Comparison of ENCODE assay signal across 8 cellular contexts in genomic region chr6:42961020-42961470, GRCh38. TPM values are rescaled to one million over a fixed set of nuclear protein-coding genes. Genes with fewer than 3 reads are reported as not detected.
DNase-seq lines count a peak whose midpoint lies in the region; ATAC-seq, FAIRE-seq and TF ChIP-seq lines count a peak whose summit lies in the region.

No MANE protein-coding gene starts in this region.

- peak overlapping the region; percentile 72 for H3K4me2 ChIP-seq in endothelial cell of umbilical vein (ENCODE audit: insufficient read depth, low read length)
- H3K4me2 ChIP-seq in neural cell (ENCODE audit: low read length) = no peak overlapping the region

- no peak for TF ChIP-seq EP300 in neural cell (conservative IDR thresholded peaks at IDR 0.05; ENCODE audit: poor library complexity, severe bottlenecking)

- DNase-seq in endothelial cell of umbilical vein (ENCODE audit: low read depth, low spot score) (no peak), AG08395 (ENCODE audit: low spot score) (no peak), hippocampal formation (lab: John Stamatoyannopoulos, UW) (no peak)

- H3K79me2 ChIP-seq in ACC112 (ENCODE audit: control insufficient read depth, insufficient read depth, low read length, unreplicated experiment) (no peaks in the 10 kb centered on the region), endothelial cell of umbilical vein (ENCODE audit: control insufficient read depth, insufficient read depth, low read length) (no peaks in the 10 kb centered on the region), neural cell (replicated peaks; ENCODE audit: insufficient read depth, low read length) (no peaks in the 10 kb centered on the region)

- H3K27me3 ChIP-seq in ACC112 (ENCODE audit: insufficient read depth, low read length) (no peaks in the 10 kb centered on the region), HUES64 (ENCODE audit: insufficient read depth, low read length) (peaks cover 30% of the 10 kb centered on the region), endothelial cell of umbilical vein (ENCODE audit: control insufficient read depth in 2 of 2, insufficient read depth in 2 of 2, low read length in 2 of 2) (no peaks in the 10 kb centered on the region), neural cell (ENCODE audit: insufficient read depth, low read depth, low read length) (peaks cover 27% of the 10 kb centered on the region)

- H3K9me2 ChIP-seq in neural cell (ENCODE audit: insufficient read depth, low read length) = no peaks in the 10 kb centered on the region

- intact Hi-C loops in endothelial cell of umbilical vein (cut with micrococcal nuclease) = loop anchor here (2.0 to 5.0 kb wide), 4 partner anchors 18 to 60 kb away; partner anchors contain the start of genes CNPY3, KLHDC3, MEA1 and PEX6

- no peak for TF ChIP-seq RAD21 in neural cell (conservative IDR thresholded peaks at IDR 0.05)

- 31% methylated on average over 15 of the region's 15 CpGs for WGBS in HUES64

- H3K27ac ChIP-seq in ACC112 (ENCODE audit: low read depth, low read length) (no peak overlapping the region), HUES64 (ENCODE audit: low read depth, low read length) (no peak overlapping the region), endothelial cell of umbilical vein (ENCODE audit: insufficient read depth, low read depth, low read length) (no peak overlapping the region), neural cell (ENCODE audit: low read length) (no peak overlapping the region)

- H3K9me3 ChIP-seq in HUES64 (ENCODE audit: insufficient read depth, low read depth, low read length) = no peaks in the 10 kb centered on the region
- no peaks in the 10 kb centered on the region for H3K9me3 ChIP-seq in endothelial cell of umbilical vein (replicated peaks; ENCODE audit: control insufficient read depth, insufficient read depth, low read length)
- no peaks in the 10 kb centered on the region for H3K9me3 ChIP-seq in neural cell (ENCODE audit: low read length)

- FAIRE-seq in endothelial cell of umbilical vein (lab: Jason Lieb, UNC) = peak; percentile 8

- ATAC-seq in GM19395 (IDR thresholded peaks at IDR 0.05; ENCODE audit: unreplicated experiment) = no peak
- no peak for ATAC-seq in HG02884 (IDR thresholded peaks at IDR 0.05; ENCODE audit: unreplicated experiment)

- no peak for TF ChIP-seq CTCF in endothelial cell of umbilical vein (IDR thresholded peaks at IDR 0.05; ENCODE audit: extremely low read depth in 1 of 2, insufficient read depth in 1 of 2, low read depth in 1 of 2, low read length in 2 of 2)
- TF ChIP-seq CTCF in neural cell (IDR thresholded peaks at IDR 0.05; ENCODE audit: poor library complexity, severe bottlenecking) = no peak

- POLR2A ChIA-PET in endothelial cell of umbilical vein (lab: Charles Lee) = no interaction called here

- H3K9me1 ChIP-seq in endothelial cell of umbilical vein (replicated peaks; ENCODE audit: control insufficient read depth, extremely low read depth, insufficient read depth, low read length) = no peaks in the 10 kb centered on the region

- H2AFZ ChIP-seq in ACC112 (ENCODE audit: low read length, unreplicated experiment) (no peak overlapping the region), endothelial cell of umbilical vein (ENCODE audit: low read depth, low read length) (peak overlapping the region; percentile 44), neural cell (ENCODE audit: low read depth, low read length) (no peak overlapping the region)

- no peak for TF ChIP-seq POLR2A in endothelial cell of umbilical vein (IDR thresholded peaks at IDR 0.05; ENCODE audit: low read depth, low read length)

- H3K4me3 ChIP-seq in ACC112 (ENCODE audit: low read depth, low read length) (peak overlapping the region; percentile 72), HUES64 (ENCODE audit: low read length) (peak overlapping the region; percentile 56), endothelial cell of umbilical vein (replicated peaks in 1 of 3; ENCODE audit: insufficient read depth in 1 of 3, low read depth in 1 of 3, low read length in 3 of 3) (peak overlapping the region; percentile 10 to 38 (median 30)), neural cell (ENCODE audit: low read length) (peak overlapping the region; percentile 60)

- no TSS peak for BruUV-seq in endothelial cell of umbilical vein (replicated peaks; lab: Mats Ljungman, UMichigan)

- CTCF ChIA-PET in endothelial cell of umbilical vein (lab: Charles Lee) = interaction anchor here (0.9 to 2.8 kb wide), 3 partner anchors 23 to 183 kb away, joined by 3 to 9 read pairs (median 3); partner anchors contain the start of gene PPP2R5D

- H4K20me1 ChIP-seq in endothelial cell of umbilical vein (replicated peaks; ENCODE audit: control insufficient read depth, extremely low read depth, insufficient read depth, low read length) = no peaks in the 10 kb centered on the region
- H4K20me1 ChIP-seq in neural cell (ENCODE audit: insufficient read depth) = no peaks in the 10 kb centered on the region

- H3F3A ChIP-seq in neural cell (ENCODE audit: insufficient read depth, low read length, poor library complexity, severe bottlenecking) = no peaks in the 10 kb centered on the region

- dilution Hi-C loops in endothelial cell of umbilical vein (cut with MboI; ENCODE audit: extremely low pct_ligation_motif_present, low sequenced_read_pairs) = no loop called here

- H3K9ac ChIP-seq in HUES64 (ENCODE audit: low read depth, low read length) (no peak overlapping the region; the same call in 1 of the 2 replicates), endothelial cell of umbilical vein (replicated peaks; ENCODE audit: extremely low read depth, insufficient read depth, low read length) (no peak overlapping the region), neural cell (ENCODE audit: low read length) (no peak overlapping the region)

- peaks cover 4% of the 10 kb centered on the region for H3K4me1 ChIP-seq in ACC112 (ENCODE audit: control insufficient read depth, insufficient read depth, low read length, unreplicated experiment)
- no peaks in the 10 kb centered on the region; the same call in 1 of the 2 replicates for H3K4me1 ChIP-seq in HUES64 (ENCODE audit: insufficient read depth, low read length)
- H3K4me1 ChIP-seq in endothelial cell of umbilical vein (ENCODE audit: control insufficient read depth, extremely low read depth, insufficient read depth, low read length) = peaks cover 10% of the 10 kb centered on the region

- H3K36me3 ChIP-seq in ACC112 (ENCODE audit: insufficient read depth, low read length) (no peaks in the 10 kb centered on the region), HUES64 (ENCODE audit: insufficient read depth, low read length) (no peaks in the 10 kb centered on the region), endothelial cell of umbilical vein (ENCODE audit: control insufficient read depth in 2 of 2, extremely low read depth in 1 of 2, insufficient read depth in 2 of 2, low read length in 2 of 2) (peaks cover 0 to 10% of the 10 kb centered on the region in 2 experiments), neural cell (ENCODE audit: insufficient read depth, low read length) (no peaks in the 10 kb centered on the region)

RNA-seq across cellular contexts. Expression of gene GNMT, which starts 0.5 kb away (rescaled TPM):
- 1.00 TPM for polyA plus RNA-seq in HUES64 (2013, experiment 1 of 2)
- polyA plus RNA-seq in HUES64 (2013, experiment 2 of 2) = 0.89 TPM
- 0.42 and 1.2 TPM in 2 replicates for total RNA-seq in endothelial cell of umbilical vein
- polyA plus RNA-seq in endothelial cell of umbilical vein (0.41 and 0.70 TPM in 2 replicates), neural cell (0.30 and 0.97 TPM in 2 replicates)
- polyA plus RNA-seq in endothelial cell of umbilical vein (2011; cell fraction: cytosol; rRNA removed) = 0.20 and 0.22 TPM in 2 replicates
- 2.1 and 2.3 TPM in 2 replicates for polyA plus RNA-seq in endothelial cell of umbilical vein (2011; cell fraction: nucleus; rRNA removed)
- polyA plus RNA-seq in endothelial cell of umbilical vein (2012) = 0.21 and 0.33 TPM in 2 replicates
- polyA minus RNA-seq in endothelial cell of umbilical vein (0.53 and 1.4 TPM in 2 replicates), neural cell (0.73 and 0.81 TPM in 2 replicates)
- not detected for polyA minus RNA-seq in endothelial cell of umbilical vein (2011; cell fraction: cytosol; rRNA and poly(A)+ RNA removed)
- polyA minus RNA-seq in endothelial cell of umbilical vein (2011; cell fraction: nucleus; rRNA and poly(A)+ RNA removed) = 0.58 and 0.82 TPM in 2 replicates

RNA-seq across cellular contexts. Expression of gene PEX6, which starts 17.9 kb away (rescaled TPM):
- polyA plus RNA-seq in HUES64 (2013, experiment 1 of 2) = 2.4 TPM
- polyA plus RNA-seq in HUES64 (2013, experiment 2 of 2) = 3.4 TPM
- 9.9 and 18.1 TPM in 2 replicates for total RNA-seq in endothelial cell of umbilical vein
- polyA plus RNA-seq in endothelial cell of umbilical vein = 10.8 and 11.2 TPM in 2 replicates
- 7.2 and 8.8 TPM in 2 replicates for polyA plus RNA-seq in endothelial cell of umbilical vein (2011; cell fraction: cytosol; rRNA removed)
- polyA plus RNA-seq in endothelial cell of umbilical vein (2011; cell fraction: nucleus; rRNA removed) = 21.0 and 24.1 TPM in 2 replicates
- 4.5 and 8.7 TPM in 2 replicates for polyA plus RNA-seq in endothelial cell of umbilical vein (2012)
- 10.0 and 11.1 TPM in 2 replicates for polyA minus RNA-seq in endothelial cell of umbilical vein
- 11.2 TPM for polyA minus RNA-seq in endothelial cell of umbilical vein (2011; cell fraction: cytosol; rRNA and poly(A)+ RNA removed)
- polyA minus RNA-seq in endothelial cell of umbilical vein (2011; cell fraction: nucleus; rRNA and poly(A)+ RNA removed) = 4.3 and 6.2 TPM in 2 replicates
- 20.4 and 27.7 TPM in 2 replicates for polyA plus RNA-seq in neural cell
- 15.4 and 18.7 TPM in 2 replicates for polyA minus RNA-seq in neural cell

RNA-seq across cellular contexts. Expression of gene PPP2R5D, which starts 23.3 kb away (rescaled TPM):
- polyA plus RNA-seq in HUES64 (2013, experiment 1 of 2) = 41.2 TPM
- polyA plus RNA-seq in HUES64 (2013, experiment 2 of 2) = 46.0 TPM
- 45.5 and 51.0 TPM in 2 replicates for total RNA-seq in endothelial cell of umbilical vein
- 58.9 and 60.2 TPM in 2 replicates for polyA plus RNA-seq in endothelial cell of umbilical vein
- polyA plus RNA-seq in endothelial cell of umbilical vein (2011; cell fraction: cytosol; rRNA removed) = 66.9 and 92.4 TPM in 2 replicates
- polyA plus RNA-seq in endothelial cell of umbilical vein (2011; cell fraction: nucleus; rRNA removed) = 93.1 and 107 TPM in 2 replicates
- 46.2 and 54.0 TPM in 2 replicates for polyA plus RNA-seq in endothelial cell of umbilical vein (2012)
- polyA minus RNA-seq in endothelial cell of umbilical vein = 72.4 and 92.4 TPM in 2 replicates
- 33.4 TPM for polyA minus RNA-seq in endothelial cell of umbilical vein (2011; cell fraction: cytosol; rRNA and poly(A)+ RNA removed)
- 19.7 and 27.7 TPM in 2 replicates for polyA minus RNA-seq in endothelial cell of umbilical vein (2011; cell fraction: nucleus; rRNA and poly(A)+ RNA removed)
- polyA plus RNA-seq in neural cell = 41.1 and 43.7 TPM in 2 replicates
- 50.9 and 55.0 TPM in 2 replicates for polyA minus RNA-seq in neural cell

RNA-seq across cellular contexts. Expression of gene CNPY3, which starts 31.8 kb away (rescaled TPM):
- 52.7 TPM for polyA plus RNA-seq in HUES64 (2013, experiment 1 of 2)
- 58.8 TPM for polyA plus RNA-seq in HUES64 (2013, experiment 2 of 2)
- 43.3 and 53.1 TPM in 2 replicates for total RNA-seq in endothelial cell of umbilical vein
- polyA plus RNA-seq in endothelial cell of umbilical vein (40.8 and 46.4 TPM in 2 replicates), neural cell (26.4 and 37.3 TPM in 2 replicates)
- polyA plus RNA-seq in endothelial cell of umbilical vein (2011; cell fraction: cytosol; rRNA removed) = 49.1 and 51.6 TPM in 2 replicates
- 31.4 and 34.4 TPM in 2 replicates for polyA plus RNA-seq in endothelial cell of umbilical vein (2011; cell fraction: nucleus; rRNA removed)
- 27.0 and 33.6 TPM in 2 replicates for polyA plus RNA-seq in endothelial cell of umbilical vein (2012)
- polyA minus RNA-seq in endothelial cell of umbilical vein (28.2 and 31.4 TPM in 2 replicates), neural cell (20.8 and 23.6 TPM in 2 replicates)
- polyA minus RNA-seq in endothelial cell of umbilical vein (2011; cell fraction: cytosol; rRNA and poly(A)+ RNA removed) = 21.9 TPM
- polyA minus RNA-seq in endothelial cell of umbilical vein (2011; cell fraction: nucleus; rRNA and poly(A)+ RNA removed) = 7.0 and 9.2 TPM in 2 replicates

RNA-seq across cellular contexts. Expression of gene PTCRA, which starts 45.2 kb away (rescaled TPM):
- polyA plus RNA-seq in HUES64 (2013, experiment 1 of 2) = not detected
- polyA plus RNA-seq in HUES64 (2013, experiment 2 of 2) = not detected
- not detected in 2 replicates for total RNA-seq in endothelial cell of umbilical vein
- polyA plus RNA-seq in endothelial cell of umbilical vein = 0.13 TPM in 1 of 2 replicates, not detected in the other
- not detected in 2 replicates for polyA plus RNA-seq in endothelial cell of umbilical vein (2011; cell fraction: cytosol; rRNA removed)
- polyA plus RNA-seq in endothelial cell of umbilical vein (2011; cell fraction: nucleus; rRNA removed) = not detected in 2 replicates
- not detected in 2 replicates for polyA plus RNA-seq in endothelial cell of umbilical vein (2012)
- polyA minus RNA-seq in endothelial cell of umbilical vein = 0.29 TPM in 1 of 2 replicates, not detected in the other
- polyA minus RNA-seq in endothelial cell of umbilical vein (2011; cell fraction: cytosol; rRNA and poly(A)+ RNA removed) = not detected
- not detected in 2 replicates for polyA minus RNA-seq in endothelial cell of umbilical vein (2011; cell fraction: nucleus; rRNA and poly(A)+ RNA removed)
- not detected in 2 replicates for polyA plus RNA-seq in neural cell
- not detected in 2 replicates for polyA minus RNA-seq in neural cell
